ENCODE assay signal across 29 cellular contexts in genomic region chr10:52635651-52636050, GRCh38.
"Had no signal": no experiment of that assay in that cellular context is flagged by ENCODE, and none has a peak within 500 bp of the region (broad histone marks: within the 10 kb centered on the region; RNA-seq: fewer than 3 reads in every experiment).

No MANE protein-coding gene starts in this region.

- H3K27ac ChIP-seq: adrenal gland, ascending aorta, brain microvascular endothelial cell, coronary artery, dorsolateral prefrontal cortex, esophagus muscularis mucosa, gastroesophageal sphincter, heart right ventricle, WERI-Rb-1 had no signal

- H3K4me1 ChIP-seq: adrenal gland, ascending aorta, esophagus muscularis mucosa, gastroesophageal sphincter, heart right ventricle had no signal

- FAIRE-seq: bronchial epithelial cell had no signal

- H3K36me3 ChIP-seq: adrenal gland, ascending aorta, brain microvascular endothelial cell, esophagus muscularis mucosa, gastroesophageal sphincter, heart right ventricle, WERI-Rb-1 had no signal

- H3K27me3 ChIP-seq: adrenal gland, ascending aorta, brain microvascular endothelial cell, esophagus muscularis mucosa, gastroesophageal sphincter, heart right ventricle had no signal

- DNase-seq: activated B cell treated with CpG ODN at 0.5 μM for 24 hours; activated CD4-positive, alpha-beta T cell treated with anti-CD3 and anti-CD28 coated beads for 48 hours; activated CD4-positive, alpha-beta T cell treated with anti-CD3 and anti-CD28 coated beads, Interleukin-2, amount 50 U/mL, for 1 hour; activated CD4-positive, alpha-beta T cell treated with anti-CD3 and anti-CD28 coated beads, Interleukin-2, amount 50 U/mL, for 48 hours; activated CD8-positive, alpha-beta memory T cell treated with anti-CD3 and anti-CD28 coated beads for 24 hours; activated CD8-positive, alpha-beta T cell treated with anti-CD3 and anti-CD28 coated beads for 36 hours; activated effector memory CD4-positive, alpha-beta T cell treated with Interleukin-2 at 50 U/mL for 16 hours; activated naive CD4-positive, alpha-beta T cell treated with anti-CD3 and anti-CD28 coated beads for 36 hours; activated naive CD8-positive, alpha-beta T cell treated with anti-CD3 and anti-CD28 coated beads for 36 hours; activated naive CD8-positive, alpha-beta T cell treated with anti-CD3 and anti-CD28 coated beads, Interleukin-2, amount 50 U/mL, for 24 hours; activated T-cell treated with anti-CD3 and anti-CD28 coated beads, Interleukin-2, amount 50 U/mL, for 4 hours; adrenal gland; brain microvascular endothelial cell; dorsolateral prefrontal cortex; effector memory CD4-positive, alpha-beta T cell; erythroblast; foreskin melanocyte; heart right ventricle; T-helper 1 cell; T-helper 17 cell; T1000; WERI-Rb-1 had no signal

- H3K9me3 ChIP-seq: adrenal gland, ascending aorta, esophagus muscularis mucosa, gastroesophageal sphincter had no signal

- H3K4me3 ChIP-seq: adrenal gland, ascending aorta, coronary artery, dorsolateral prefrontal cortex, esophagus muscularis mucosa, gastroesophageal sphincter, heart right ventricle had no signal

- ATAC-seq: activated CD4-positive, CD25-positive, alpha-beta regulatory T cell treated with anti-CD3 and anti-CD28 coated beads, Interleukin-2, amount 50 U/mL, for 24 hours; activated CD8-positive, alpha-beta T cell treated with anti-CD3 and anti-CD28 coated beads for 36 hours; activated naive CD8-positive, alpha-beta T cell treated with anti-CD3 and anti-CD28 coated beads, Interleukin-2, amount 50 U/mL, for 24 hours; activated T-cell treated with anti-CD3 and anti-CD28 coated beads, Interleukin-2, amount 50 U/mL, for 4 hours; activated T-helper 17 cell treated with anti-CD3 and anti-CD28 coated beads, Interleukin-2, amount 50 U/mL, for 72 hours; gastroesophageal sphincter; heart right ventricle; T-helper 17 cell had no signal
